ENCODE assay signal across 7 cellular contexts in genomic region chr10:45589009-45589408, GRCh38.
"Had no signal": no experiment of that assay in that cellular context is flagged by ENCODE, and none has a peak within 500 bp of the region (broad histone marks: within the 10 kb centered on the region; RNA-seq: fewer than 3 reads in every experiment).

No MANE protein-coding gene starts in this region.

- ATAC-seq: HCT116 had no signal

- H3K27ac ChIP-seq: GM23248 had no signal

- H3K36me3 ChIP-seq: HAP-1 had no signal

- H3K9me3 ChIP-seq: HAP-1 had no signal

- H3K4me3 ChIP-seq: GM23248, HAP-1 had no signal

- H3K9ac ChIP-seq: GM23248 had no signal

- DNase-seq: GM23248, GOT3, H7, HFFc6, KBM-7 had no signal
